Comparison of ENCODE assay signal across 2 cellular contexts in genomic region chr1:108814343-108815125, GRCh38.
A peak's percentile ranks its signal among the peaks of the same experiment; 100 is the strongest.
TF ChIP-seq lines count a peak whose summit lies in the region.

No MANE protein-coding gene starts in this region.

TF ChIP-seq in HEK293, 187 proteins besides CTCF, POLR2A, EP300 and RAD21 (continued from another document):
- TF ChIP-seq PRDM4 (tag by site-specific recombination; IDR thresholded peaks at IDR 0.05), result no peak
- TF ChIP-seq PRDM6 (tag by site-specific recombination; IDR thresholded peaks at IDR 0.05), result peak; percentile 61; the same call in 1 of the 2 replicates
- TF ChIP-seq, protein P1, sequence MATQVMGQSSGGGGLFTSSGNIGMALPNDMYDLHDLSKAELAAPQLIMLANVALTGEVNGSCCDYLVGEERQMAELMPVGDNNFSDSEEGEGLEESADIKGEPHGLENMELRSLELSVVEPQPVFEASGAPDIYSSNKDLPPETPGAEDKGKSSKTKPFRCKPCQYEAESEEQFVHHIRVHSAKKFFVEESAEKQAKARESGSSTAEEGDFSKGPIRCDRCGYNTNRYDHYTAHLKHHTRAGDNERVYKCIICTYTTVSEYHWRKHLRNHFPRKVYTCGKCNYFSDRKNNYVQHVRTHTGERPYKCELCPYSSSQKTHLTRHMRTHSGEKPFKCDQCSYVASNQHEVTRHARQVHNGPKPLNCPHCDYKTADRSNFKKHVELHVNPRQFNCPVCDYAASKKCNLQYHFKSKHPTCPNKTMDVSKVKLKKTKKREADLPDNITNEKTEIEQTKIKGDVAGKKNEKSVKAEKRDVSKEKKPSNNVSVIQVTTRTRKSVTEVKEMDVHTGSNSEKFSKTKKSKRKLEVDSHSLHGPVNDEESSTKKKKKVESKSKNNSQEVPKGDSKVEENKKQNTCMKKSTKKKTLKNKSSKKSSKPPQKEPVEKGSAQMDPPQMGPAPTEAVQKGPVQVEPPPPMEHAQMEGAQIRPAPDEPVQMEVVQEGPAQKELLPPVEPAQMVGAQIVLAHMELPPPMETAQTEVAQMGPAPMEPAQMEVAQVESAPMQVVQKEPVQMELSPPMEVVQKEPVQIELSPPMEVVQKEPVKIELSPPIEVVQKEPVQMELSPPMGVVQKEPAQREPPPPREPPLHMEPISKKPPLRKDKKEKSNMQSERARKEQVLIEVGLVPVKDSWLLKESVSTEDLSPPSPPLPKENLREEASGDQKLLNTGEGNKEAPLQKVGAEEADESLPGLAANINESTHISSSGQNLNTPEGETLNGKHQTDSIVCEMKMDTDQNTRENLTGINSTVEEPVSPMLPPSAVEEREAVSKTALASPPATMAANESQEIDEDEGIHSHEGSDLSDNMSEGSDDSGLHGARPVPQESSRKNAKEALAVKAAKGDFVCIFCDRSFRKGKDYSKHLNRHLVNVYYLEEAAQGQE (tag by site-specific recombination; IDR thresholded peaks at IDR 0.05), result no peak
- TF ChIP-seq ZNF514 (tag by site-specific recombination; IDR thresholded peaks at IDR 0.05), result no peak
- no peak for TF ChIP-seq ZNF10 (tag by site-specific recombination; IDR thresholded peaks at IDR 0.05)
- TF ChIP-seq ZNF132 (tag by site-specific recombination; IDR thresholded peaks at IDR 0.05; ENCODE audit: borderline replicate concordance), result no peak
- no peak for TF ChIP-seq ZNF239 (tag by site-specific recombination; IDR thresholded peaks at IDR 0.05)
- no peak for TF ChIP-seq ZNF768 (tag by site-specific recombination; IDR thresholded peaks at IDR 0.05)
- TF ChIP-seq ZSCAN23 (tag by site-specific recombination; IDR thresholded peaks at IDR 0.05), result no peak
- TF ChIP-seq SCRT2 (tag by site-specific recombination; IDR thresholded peaks at IDR 0.05), result peak; percentile 80
- no peak for TF ChIP-seq OVOL3 (tag by site-specific recombination; IDR thresholded peaks at IDR 0.05)
- TF ChIP-seq ZNF211 (tag by site-specific recombination; IDR thresholded peaks at IDR 0.05; ENCODE audit: low read depth), result no peak
- TF ChIP-seq ZNF266 (tag by site-specific recombination; IDR thresholded peaks at IDR 0.05; ENCODE audit: low read depth), result no peak

TF ChIP-seq in K562, 482 proteins besides CTCF, POLR2A, EP300 and RAD21 (continued from another document and continues in another):
- TF ChIP-seq, protein P2, sequence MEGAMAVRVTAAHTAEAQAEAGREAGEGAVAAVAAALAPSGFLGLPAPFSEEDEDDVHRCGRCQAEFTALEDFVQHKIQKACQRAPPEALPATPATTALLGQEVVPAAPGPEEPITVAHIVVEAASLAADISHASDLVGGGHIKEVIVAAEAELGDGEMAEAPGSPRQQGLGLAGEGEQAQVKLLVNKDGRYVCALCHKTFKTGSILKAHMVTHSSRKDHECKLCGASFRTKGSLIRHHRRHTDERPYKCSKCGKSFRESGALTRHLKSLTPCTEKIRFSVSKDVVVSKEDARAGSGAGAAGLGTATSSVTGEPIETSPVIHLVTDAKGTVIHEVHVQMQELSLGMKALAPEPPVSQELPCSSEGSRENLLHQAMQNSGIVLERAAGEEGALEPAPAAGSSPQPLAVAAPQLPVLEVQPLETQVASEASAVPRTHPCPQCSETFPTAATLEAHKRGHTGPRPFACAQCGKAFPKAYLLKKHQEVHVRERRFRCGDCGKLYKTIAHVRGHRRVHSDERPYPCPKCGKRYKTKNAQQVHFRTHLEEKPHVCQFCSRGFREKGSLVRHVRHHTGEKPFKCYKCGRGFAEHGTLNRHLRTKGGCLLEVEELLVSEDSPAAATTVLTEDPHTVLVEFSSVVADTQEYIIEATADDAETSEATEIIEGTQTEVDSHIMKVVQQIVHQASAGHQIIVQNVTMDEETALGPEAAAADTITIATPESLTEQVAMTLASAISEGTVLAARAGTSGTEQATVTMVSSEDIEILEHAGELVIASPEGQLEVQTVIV (CRISPR knock-in tag; IDR thresholded peaks at IDR 0.05; ENCODE audit: borderline replicate concordance), result no peak
- no peak for TF ChIP-seq NR2C1 (IDR thresholded peaks at IDR 0.05)
- TF ChIP-seq NR2C1 (tag; IDR thresholded peaks at IDR 0.05), result no peak
- no peak for TF ChIP-seq ZNF253 (CRISPR knock-in tag; conservative IDR thresholded peaks at IDR 0.05)
- TF ChIP-seq SAP30 (IDR thresholded peaks at IDR 0.05; ENCODE audit: borderline replicate concordance, insufficient read depth, low read depth, low read length, poor library complexity, severe bottlenecking), result no peak
- TF ChIP-seq FOXK1 (CRISPR knock-in tag; IDR thresholded peaks at IDR 0.05; ENCODE audit: borderline replicate concordance), result no peak
- TF ChIP-seq, protein P3, sequence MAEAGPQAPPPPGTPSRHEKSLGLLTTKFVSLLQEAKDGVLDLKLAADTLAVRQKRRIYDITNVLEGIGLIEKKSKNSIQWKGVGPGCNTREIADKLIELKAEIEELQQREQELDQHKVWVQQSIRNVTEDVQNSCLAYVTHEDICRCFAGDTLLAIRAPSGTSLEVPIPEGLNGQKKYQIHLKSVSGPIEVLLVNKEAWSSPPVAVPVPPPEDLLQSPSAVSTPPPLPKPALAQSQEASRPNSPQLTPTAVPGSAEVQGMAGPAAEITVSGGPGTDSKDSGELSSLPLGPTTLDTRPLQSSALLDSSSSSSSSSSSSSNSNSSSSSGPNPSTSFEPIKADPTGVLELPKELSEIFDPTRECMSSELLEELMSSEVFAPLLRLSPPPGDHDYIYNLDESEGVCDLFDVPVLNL (CRISPR knock-in tag; IDR thresholded peaks at IDR 0.05; ENCODE audit: low read depth), result no peak
- TF ChIP-seq, protein P4, sequence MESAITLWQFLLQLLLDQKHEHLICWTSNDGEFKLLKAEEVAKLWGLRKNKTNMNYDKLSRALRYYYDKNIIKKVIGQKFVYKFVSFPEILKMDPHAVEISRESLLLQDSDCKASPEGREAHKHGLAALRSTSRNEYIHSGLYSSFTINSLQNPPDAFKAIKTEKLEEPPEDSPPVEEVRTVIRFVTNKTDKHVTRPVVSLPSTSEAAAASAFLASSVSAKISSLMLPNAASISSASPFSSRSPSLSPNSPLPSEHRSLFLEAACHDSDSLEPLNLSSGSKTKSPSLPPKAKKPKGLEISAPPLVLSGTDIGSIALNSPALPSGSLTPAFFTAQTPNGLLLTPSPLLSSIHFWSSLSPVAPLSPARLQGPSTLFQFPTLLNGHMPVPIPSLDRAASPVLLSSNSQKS (CRISPR knock-in tag; IDR thresholded peaks at IDR 0.05), result no peak
- TF ChIP-seq PURB (CRISPR knock-in tag; IDR thresholded peaks at IDR 0.05; ENCODE audit: low read depth), result no peak
- peak; percentile 83; the same call in 1 of the 2 replicates for TF ChIP-seq ZNF384 (IDR thresholded peaks at IDR 0.05; ENCODE audit: low read depth, low read length)
- TF ChIP-seq TEAD4 (IDR thresholded peaks at IDR 0.05; ENCODE audit: low read length), result no peak
- no peak for TF ChIP-seq TEAD4 (CRISPR knock-in tag; IDR thresholded peaks at IDR 0.05; ENCODE audit: borderline replicate concordance)
- TF ChIP-seq CEBPB (tag; IDR thresholded peaks at IDR 0.05), result no peak
- TF ChIP-seq NFYB (IDR thresholded peaks at IDR 0.05; ENCODE audit: extremely low read depth, insufficient read length), result no peak
- TF ChIP-seq CHCHD3 (CRISPR knock-in tag; IDR thresholded peaks at IDR 0.05), result no peak
- no peak for TF ChIP-seq ZHX1 (conservative IDR thresholded peaks at IDR 0.05; ENCODE audit: low read length)
- no peak for TF ChIP-seq NCOA2 (IDR thresholded peaks at IDR 0.05; ENCODE audit: partially characterized antibody in 2 of 2)
- peak; percentile 77; the same call in 1 of the 2 replicates for TF ChIP-seq ZNF644 (tag; IDR thresholded peaks at IDR 0.05; ENCODE audit: low read depth)
- no peak for TF ChIP-seq ZNF134 (CRISPR knock-in tag; conservative IDR thresholded peaks at IDR 0.05)
- no peak for TF ChIP-seq ATF1 (CRISPR knock-in tag; IDR thresholded peaks at IDR 0.05)
- TF ChIP-seq ATF1 (tag; IDR thresholded peaks at IDR 0.05), result no peak
- TF ChIP-seq CREB1 (IDR thresholded peaks at IDR 0.05), result no peak
- no peak for TF ChIP-seq CREB1 (CRISPR knock-in tag; IDR thresholded peaks at IDR 0.05)
- 0 out of 2 replicates have a peak, but pooled peaks have one; percentile 9 for TF ChIP-seq ILK (tag; IDR thresholded peaks at IDR 0.05; ENCODE audit: borderline replicate concordance, low read depth)
- no peak for TF ChIP-seq SPI1 (IDR thresholded peaks at IDR 0.05; ENCODE audit: borderline replicate concordance, low read depth, low read length)
- no peak for TF ChIP-seq ZNF124 (CRISPR knock-in tag; IDR thresholded peaks at IDR 0.05)
- TF ChIP-seq ZNF318 (IDR thresholded peaks at IDR 0.05; ENCODE audit: borderline replicate concordance in 1 of 2, low read depth in 1 of 2), result no peak
- TF ChIP-seq TSHZ1 (CRISPR knock-in tag; IDR thresholded peaks at IDR 0.05), result no peak
- no peak for TF ChIP-seq ZKSCAN1 (IDR thresholded peaks at IDR 0.05; ENCODE audit: low read depth, low read length)
